12 cellular contexts compared by ENCODE assay signal in the genomic region with DNA sequence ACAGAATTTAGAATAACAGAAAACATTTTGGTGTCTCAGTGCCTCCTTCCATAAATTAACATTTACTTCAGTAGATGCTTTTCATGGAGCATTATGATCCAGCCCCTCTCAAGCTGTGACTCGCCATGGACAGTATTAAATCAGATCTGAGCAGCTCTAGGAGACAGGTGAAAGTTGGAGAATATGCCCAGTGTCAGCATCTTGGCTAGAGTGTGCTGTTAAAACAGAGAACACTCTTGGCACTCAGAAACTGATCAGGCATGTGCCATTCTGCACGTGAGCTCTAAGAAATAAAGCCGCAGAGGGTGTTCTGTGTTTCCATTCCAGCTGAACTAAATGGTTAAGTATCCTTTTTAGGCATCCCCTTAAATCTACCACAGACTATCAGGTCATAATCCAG.
DNase-seq lines count a peak whose midpoint lies in the region; ATAC-seq, FAIRE-seq and TF ChIP-seq lines count a peak whose summit lies in the region.
"Had no signal": no experiment of that assay in that cellular context is flagged by ENCODE, and none has a peak within 500 bp of the region (broad histone marks: within the 10 kb centered on the region; RNA-seq: fewer than 3 reads in every experiment).

No MANE protein-coding gene starts in this region.

- H3K27ac ChIP-seq in A549 (peak overlapping the region; percentile 85 to 91), neutrophil (peak overlapping the region; percentile 32)

- H3K36me3 Mint-ChIP-seq in activated T-helper 17 cell treated with anti-CD3 and anti-CD28 coated beads, Interleukin-2, amount 50 U/mL, for 72 hours (ENCODE audit: low read depth), result no peaks in the 10 kb centered on the region
- H3K36me3 Mint-ChIP-seq: activated CD8-positive, alpha-beta memory T cell treated with anti-CD3 and anti-CD28 coated beads, Interleukin-2, amount 10 ng/mL, durations not matched to agents 7 days and 5 days; natural killer cell treated with Interleukin-12 subunit alpha and Interleukin-12 subunit beta and Interleukin-15 and Interleukin-18, amount 100 ng/mL, for 72 hours had no signal

- no peak for TF ChIP-seq EP300 in A549 (IDR thresholded peaks at IDR 0.05)

- ATAC-seq in A549 (peak; percentile 60 to 64; a peak in 5 of 6 replicates), HG03354 (IDR thresholded peaks at IDR 0.05; ENCODE audit: poor library complexity, severe bottlenecking, unreplicated experiment) (no peak), HG02571 (IDR thresholded peaks at IDR 0.05; ENCODE audit: unreplicated experiment) (no peak)
- no peak for ATAC-seq in activated T-helper 17 cell treated with anti-CD3 and anti-CD28 coated beads, Interleukin-2, amount 50 U/mL, for 72 hours (replicated peaks)
- ATAC-seq: activated CD8-positive, alpha-beta memory T cell treated with anti-CD3 and anti-CD28 coated beads, Interleukin-2, amount 10 ng/mL, durations not matched to agents 7 days and 5 days had no signal

- H3K27me3 Mint-ChIP-seq in activated T-helper 17 cell treated with anti-CD3 and anti-CD28 coated beads, Interleukin-2, amount 50 U/mL, for 72 hours, result no peaks in the 10 kb centered on the region
- H3K27me3 Mint-ChIP-seq: activated CD8-positive, alpha-beta memory T cell treated with anti-CD3 and anti-CD28 coated beads, Interleukin-2, amount 10 ng/mL, durations not matched to agents 7 days and 5 days; natural killer cell treated with Interleukin-12 subunit alpha and Interleukin-12 subunit beta and Interleukin-15 and Interleukin-18, amount 100 ng/mL, for 72 hours had no signal

- H3K4me3 ChIP-seq in A549 (no peak overlapping the region), epithelial cell of esophagus (ENCODE audit: low read length) (no peak overlapping the region), neutrophil (ENCODE audit: low read depth in 1 of 2, low read length in 1 of 2) (no peak overlapping the region)

- peak overlapping the region; percentile 84 for H3K4me2 ChIP-seq in A549

- H3K4me1 ChIP-seq in A549 (peaks cover 80% of the 10 kb centered on the region), neutrophil (ENCODE audit: control insufficient read depth in 1 of 2, insufficient read depth in 1 of 2, low read depth in 1 of 2, low read length in 1 of 2) (peaks cover 15 to 19% of the 10 kb centered on the region in 2 experiments)

- CTCF ChIA-PET in A549 (lab: Yijun Ruan, JAX), result interaction anchor here (0.6 to 2.4 kb wide), 7 partner anchors 9 to 1459 kb away, joined by 3 to 9 read pairs (median 4); a partner anchor contains a TSS

- H3K9me3 ChIP-seq in A549, result no peaks in the 10 kb centered on the region
- H3K9me3 ChIP-seq in neutrophil, result no peaks in the 10 kb centered on the region

- H3K27me3 ChIP-seq in neutrophil, result no peaks in the 10 kb centered on the region

- TF ChIP-seq POLR2A in A549 (IDR thresholded peaks at IDR 0.05; ENCODE audit: low read length), result no peak

- 83% methylated on average over 3 of the region's 3 CpGs for WGBS in A549 (ENCODE audit: missing lambda C conversion rate)

- no peak for TF ChIP-seq RAD21 in A549 (conservative IDR thresholded peaks at IDR 0.05 in 1 of 2, IDR thresholded peaks at IDR 0.05 in 1 of 2)

- no peaks in the 10 kb centered on the region for H3K36me3 ChIP-seq in neutrophil

- DNase-seq in A549 (ENCODE audit: low read depth in 1 of 2, low spot score in 1 of 2) (no peak), LHCN-M2 (ENCODE audit: low read depth) (peak; percentile 35), epithelial cell of esophagus (ENCODE audit: low read depth) (peak; percentile 41), GM13976 (ENCODE audit: low spot score) (no peak)
- DNase-seq: activated CD8-positive, alpha-beta memory T cell treated with anti-CD3 and anti-CD28 coated beads, Interleukin-2, amount 10 ng/mL, durations not matched to agents 7 days and 5 days; NCI-H1930; stimulated activated CD4-positive, alpha-beta T cell treated with anti-CD3 and anti-CD28 coated beads, Interleukin-4, amount 100 ng/mL, for 24 hours had no signal

- H3K27ac Mint-ChIP-seq in activated T-helper 17 cell treated with anti-CD3 and anti-CD28 coated beads, Interleukin-2, amount 50 U/mL, for 72 hours, result no peak overlapping the region
- H3K27ac Mint-ChIP-seq: activated CD8-positive, alpha-beta memory T cell treated with anti-CD3 and anti-CD28 coated beads, Interleukin-2, amount 10 ng/mL, durations not matched to agents 7 days and 5 days had no signal

- no peaks in the 10 kb centered on the region for H3K4me1 Mint-ChIP-seq in activated T-helper 17 cell treated with anti-CD3 and anti-CD28 coated beads, Interleukin-2, amount 50 U/mL, for 72 hours

- FAIRE-seq in A549 (lab: Jason Lieb, UNC), result no peak

- TF ChIP-seq CTCF in A549 (IDR thresholded peaks at IDR 0.05) (no peak), epithelial cell of esophagus (IDR thresholded peaks at IDR 0.05; ENCODE audit: insufficient read depth, low read depth, low read length, missing control alignments) (no peak), neutrophil (IDR thresholded peaks at IDR 0.05) (no peak), GM13976 (IDR thresholded peaks at IDR 0.05; ENCODE audit: borderline replicate concordance, control extremely low read depth, extremely low read depth, insufficient read depth, missing control alignments) (no peak)

- H3K4me3 Mint-ChIP-seq in activated T-helper 17 cell treated with anti-CD3 and anti-CD28 coated beads, Interleukin-2, amount 50 U/mL, for 72 hours, result no peak overlapping the region
- H3K4me3 Mint-ChIP-seq: activated CD8-positive, alpha-beta memory T cell treated with anti-CD3 and anti-CD28 coated beads, Interleukin-2, amount 10 ng/mL, durations not matched to agents 7 days and 5 days; natural killer cell treated with Interleukin-12 subunit alpha and Interleukin-12 subunit beta and Interleukin-15 and Interleukin-18, amount 100 ng/mL, for 72 hours had no signal

- in situ Hi-C loops in GM13976 (cut with MboI; ENCODE audit: low sequenced_read_pairs, unreplicated experiment), result no loop called here

- H3K9me3 Mint-ChIP-seq in activated T-helper 17 cell treated with anti-CD3 and anti-CD28 coated beads, Interleukin-2, amount 50 U/mL, for 72 hours, result no peaks in the 10 kb centered on the region
- H3K9me3 Mint-ChIP-seq: natural killer cell treated with Interleukin-12 subunit alpha and Interleukin-12 subunit beta and Interleukin-15 and Interleukin-18, amount 100 ng/mL, for 72 hours had no signal

- POLR2A ChIA-PET in A549 (lab: Yijun Ruan, JAX), result no interaction called here

TF ChIP-seq in A549, 52 proteins besides CTCF, POLR2A, EP300 and RAD21:
- TF ChIP-seq SREBF2 (IDR thresholded peaks at IDR 0.05), result no peak
- TF ChIP-seq MAFK (IDR thresholded peaks at IDR 0.05; ENCODE audit: partially characterized antibody), result no peak
- no peak for TF ChIP-seq FOSB (CRISPR knock-in tag; IDR thresholded peaks at IDR 0.05)
- TF ChIP-seq, protein P1, sequence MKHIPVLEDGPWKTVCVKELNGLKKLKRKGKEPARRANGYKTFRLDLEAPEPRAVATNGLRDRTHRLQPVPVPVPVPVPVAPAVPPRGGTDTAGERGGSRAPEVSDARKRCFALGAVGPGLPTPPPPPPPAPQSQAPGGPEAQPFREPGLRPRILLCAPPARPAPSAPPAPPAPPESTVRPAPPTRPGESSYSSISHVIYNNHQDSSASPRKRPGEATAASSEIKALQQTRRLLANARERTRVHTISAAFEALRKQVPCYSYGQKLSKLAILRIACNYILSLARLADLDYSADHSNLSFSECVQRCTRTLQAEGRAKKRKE (CRISPR knock-in tag; IDR thresholded peaks at IDR 0.05; ENCODE audit: low read depth), result no peak
- TF ChIP-seq RFX5 (IDR thresholded peaks at IDR 0.05), result no peak
- TF ChIP-seq EHMT2 (IDR thresholded peaks at IDR 0.05; ENCODE audit: low read depth), result no peak
- TF ChIP-seq, protein P2, sequence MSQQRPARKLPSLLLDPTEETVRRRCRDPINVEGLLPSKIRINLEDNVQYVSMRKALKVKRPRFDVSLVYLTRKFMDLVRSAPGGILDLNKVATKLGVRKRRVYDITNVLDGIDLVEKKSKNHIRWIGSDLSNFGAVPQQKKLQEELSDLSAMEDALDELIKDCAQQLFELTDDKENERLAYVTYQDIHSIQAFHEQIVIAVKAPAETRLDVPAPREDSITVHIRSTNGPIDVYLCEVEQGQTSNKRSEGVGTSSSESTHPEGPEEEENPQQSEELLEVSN (IDR thresholded peaks at IDR 0.05; ENCODE audit: borderline replicate concordance, low read depth), result no peak
- no peak for TF ChIP-seq MAZ (IDR thresholded peaks at IDR 0.05; ENCODE audit: borderline replicate concordance, low read depth, low read length)
- TF ChIP-seq CEBPB (IDR thresholded peaks at IDR 0.05), result no peak
- TF ChIP-seq CHD2 (IDR thresholded peaks at IDR 0.05; ENCODE audit: low read length, partially characterized antibody), result no peak
- no peak for TF ChIP-seq ESRRA (IDR thresholded peaks at IDR 0.05; ENCODE audit: borderline replicate concordance, low read length)
- TF ChIP-seq, protein P3, sequence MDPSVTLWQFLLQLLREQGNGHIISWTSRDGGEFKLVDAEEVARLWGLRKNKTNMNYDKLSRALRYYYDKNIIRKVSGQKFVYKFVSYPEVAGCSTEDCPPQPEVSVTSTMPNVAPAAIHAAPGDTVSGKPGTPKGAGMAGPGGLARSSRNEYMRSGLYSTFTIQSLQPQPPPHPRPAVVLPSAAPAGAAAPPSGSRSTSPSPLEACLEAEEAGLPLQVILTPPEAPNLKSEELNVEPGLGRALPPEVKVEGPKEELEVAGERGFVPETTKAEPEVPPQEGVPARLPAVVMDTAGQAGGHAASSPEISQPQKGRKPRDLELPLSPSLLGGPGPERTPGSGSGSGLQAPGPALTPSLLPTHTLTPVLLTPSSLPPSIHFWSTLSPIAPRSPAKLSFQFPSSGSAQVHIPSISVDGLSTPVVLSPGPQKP (IDR thresholded peaks at IDR 0.05; ENCODE audit: low read depth, low read length), result no peak
- TF ChIP-seq FOSL2 (IDR thresholded peaks at IDR 0.05), result no peak
- no peak for TF ChIP-seq FOSL2 (CRISPR knock-in tag; IDR thresholded peaks at IDR 0.05)
TF ChIP-seq in A549: peak in this region for 0.

Comparison
In these comparisons a context has a peak if more than half of its experiments do, and no peak if none do; other contexts are left out.
1. ATAC-seq: peak in A549 (2 of 2); none in HG03354 (single experiment), activated T-helper 17 cell treated with anti-CD3 and anti-CD28 coated beads, Interleukin-2, amount 50 U/mL, for 72 hours (single experiment) and HG02571 (single experiment).
2. DNase-seq: peak in LHCN-M2 (single experiment) and epithelial cell of esophagus (single experiment); none in A549 (0 of 2) and GM13976 (single experiment).